Comparison of ENCODE assay signal across 9 cellular contexts in the genomic region with DNA sequence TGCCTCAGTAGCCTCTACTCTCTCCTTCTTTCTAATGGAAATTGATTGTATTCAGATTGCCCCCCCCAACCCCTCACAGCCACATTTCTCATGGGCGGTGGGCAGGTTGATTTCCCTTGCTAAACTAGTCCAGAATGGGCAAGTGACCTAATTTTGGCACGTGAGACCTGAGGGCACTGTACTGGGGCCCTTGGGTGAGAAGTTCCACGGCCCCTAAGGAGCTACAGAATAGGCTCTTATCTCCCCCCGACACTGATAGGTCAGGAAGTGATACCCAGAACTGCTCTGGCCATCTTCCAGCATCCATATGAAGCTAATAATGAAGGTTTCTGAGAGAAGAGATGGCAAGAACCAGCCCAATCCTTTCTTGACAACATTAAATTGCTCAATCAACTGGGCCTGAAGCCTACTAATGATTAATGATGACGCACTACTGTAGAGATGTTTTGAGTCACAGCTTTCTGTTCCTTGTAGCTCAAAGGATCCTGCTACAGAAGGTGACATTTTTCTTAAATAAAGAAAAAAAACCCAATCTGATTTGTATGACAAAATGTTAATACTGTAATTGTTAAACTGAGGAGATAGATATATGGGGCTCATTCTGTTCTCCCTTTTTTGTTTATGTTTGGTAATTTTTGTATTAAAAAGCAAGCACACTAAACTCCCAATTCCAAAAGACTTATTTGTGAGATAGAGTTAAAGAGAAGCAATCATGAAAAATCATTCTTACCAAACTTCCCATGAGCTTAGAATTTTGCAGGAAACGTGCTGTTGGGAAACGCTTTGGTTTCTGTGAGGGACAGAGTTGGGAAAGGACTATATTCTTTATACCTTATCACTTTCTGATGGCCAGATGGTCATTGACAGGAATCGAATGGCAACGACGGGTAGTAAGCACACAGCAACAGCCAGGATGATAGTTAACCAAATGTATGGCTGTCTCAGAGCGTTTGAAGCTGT. TPM values are rescaled to one million over a fixed set of nuclear protein-coding genes. Genes with fewer than 3 reads are reported as not detected.
A peak's percentile ranks its signal among the peaks of the same experiment; 100 is the strongest.
DNase-seq lines count a peak whose midpoint lies in the region; ATAC-seq and TF ChIP-seq lines count a peak whose summit lies in the region.
"Had no signal": no experiment of that assay in that cellular context is flagged by ENCODE, and none has a peak within 500 bp of the region (broad histone marks: within the 10 kb centered on the region; RNA-seq: fewer than 3 reads in every experiment).

No MANE protein-coding gene starts in this region.

- H3K4me3 Mint-ChIP-seq in activated CD8-positive, alpha-beta T cell treated with anti-CD3 and anti-CD28 coated beads for 36 hours, result no peak overlapping the region
- H3K4me3 Mint-ChIP-seq in activated CD8-positive, alpha-beta T cell treated with anti-CD3 and anti-CD28 coated beads, Interleukin-2, amount 10 ng/mL, durations not matched to agents 7 days and 5 days, result no peak overlapping the region

- H3K27me3 Mint-ChIP-seq in activated CD8-positive, alpha-beta T cell treated with anti-CD3 and anti-CD28 coated beads for 36 hours, result no peaks in the 10 kb centered on the region
- H3K27me3 Mint-ChIP-seq in activated CD8-positive, alpha-beta T cell treated with anti-CD3 and anti-CD28 coated beads, Interleukin-2, amount 10 ng/mL, durations not matched to agents 7 days and 5 days (ENCODE audit: low read depth), result no peaks in the 10 kb centered on the region

- peaks cover 0 to 16% (median 6%) of the 10 kb centered on the region in 5 donors for H3K4me1 ChIP-seq in subcutaneous abdominal adipose tissue (ENCODE audit: control insufficient read depth in 5 of 5, insufficient read depth in 5 of 5, low read length in 5 of 5)
- H3K4me1 ChIP-seq in transverse colon, result no peaks in the 10 kb centered on the region

- no peak for TF ChIP-seq POLR2A in transverse colon (IDR thresholded peaks at IDR 0.05)

- peaks cover 11% of the 10 kb centered on the region for H3K36me3 Mint-ChIP-seq in activated CD8-positive, alpha-beta T cell treated with anti-CD3 and anti-CD28 coated beads for 36 hours (ENCODE audit: low read depth)
- peaks cover 3% of the 10 kb centered on the region for H3K36me3 Mint-ChIP-seq in activated CD8-positive, alpha-beta T cell treated with anti-CD3 and anti-CD28 coated beads, Interleukin-2, amount 10 ng/mL, durations not matched to agents 7 days and 5 days (ENCODE audit: low read depth)

- H3K27ac ChIP-seq in subcutaneous abdominal adipose tissue (ENCODE audit: low read depth, low read length), result peak overlapping the region; percentile 21
- no peak overlapping the region for H3K27ac ChIP-seq in transverse colon

- CTCF ChIA-PET in activated CD8-positive, alpha-beta T cell treated with anti-CD3 and anti-CD28 coated beads for 36 hours (lab: Charles Lee), result no interaction called here
- CTCF ChIA-PET in activated CD8-positive, alpha-beta T cell treated with anti-CD3 and anti-CD28 coated beads, Interleukin-2, amount 10 ng/mL, durations not matched to agents 7 days and 5 days (lab: Charles Lee), result interaction anchor here (0.7 kb wide), 1 partner anchor 20 kb away, joined by 3 read pairs; no protein-coding TSS in a partner anchor

- H3K9ac ChIP-seq in subcutaneous abdominal adipose tissue (ENCODE audit: low read length in 5 of 5), result peak overlapping the region in 1 of 5 donors; percentile 12

- no peak overlapping the region for H3K27ac Mint-ChIP-seq in activated CD8-positive, alpha-beta T cell treated with anti-CD3 and anti-CD28 coated beads for 36 hours
- H3K27ac Mint-ChIP-seq in activated CD8-positive, alpha-beta T cell treated with anti-CD3 and anti-CD28 coated beads, Interleukin-2, amount 10 ng/mL, durations not matched to agents 7 days and 5 days, result no peak overlapping the region

- no peak for TF ChIP-seq EP300 in transverse colon (IDR thresholded peaks at IDR 0.05; ENCODE audit: low read depth)

- no peak for DNase-seq in activated CD8-positive, alpha-beta T cell treated with anti-CD3 and anti-CD28 coated beads for 36 hours
- no peak for DNase-seq in activated CD8-positive, alpha-beta T cell treated with anti-CD3 and anti-CD28 coated beads, Interleukin-2, amount 10 ng/mL, durations not matched to agents 7 days and 5 days
- DNase-seq in choroid plexus epithelial cell (ENCODE audit: low read depth) (peak; percentile 84), COR-L47 (lab: John Stamatoyannopoulos, UW) (no peak), COLO668 (lab: John Stamatoyannopoulos, UW; ENCODE audit: unreplicated experiment) (no peak), transverse colon (no peak)

- 83 to 86% methylated on average over 7 to 11 of the region's 11 CpGs for WGBS in transverse colon (ENCODE audit: low coverage in 1 of 2), 2 donors

- no peaks in the 10 kb centered on the region for H3K9me3 ChIP-seq in subcutaneous abdominal adipose tissue (ENCODE audit: control insufficient read depth in 5 of 5, low read length in 5 of 5)
- no peaks in the 10 kb centered on the region for H3K9me3 ChIP-seq in transverse colon

- H3K4me1 Mint-ChIP-seq in activated CD8-positive, alpha-beta T cell treated with anti-CD3 and anti-CD28 coated beads for 36 hours (ENCODE audit: low read depth), result peaks cover 20% of the 10 kb centered on the region
- no peaks in the 10 kb centered on the region for H3K4me1 Mint-ChIP-seq in activated CD8-positive, alpha-beta T cell treated with anti-CD3 and anti-CD28 coated beads, Interleukin-2, amount 10 ng/mL, durations not matched to agents 7 days and 5 days (ENCODE audit: low read depth)

- intact Hi-C loops in activated CD8-positive, alpha-beta T cell treated with anti-CD3 and anti-CD28 coated beads for 36 hours (cut with micrococcal nuclease), result no loop called here
- intact Hi-C loops in transverse colon (cut with DNase I; ENCODE audit: low total_unique reads), result no loop called here

- peak; percentile 56 for ATAC-seq in activated CD8-positive, alpha-beta T cell treated with anti-CD3 and anti-CD28 coated beads for 36 hours
- ATAC-seq in activated CD8-positive, alpha-beta T cell treated with anti-CD3 and anti-CD28 coated beads, Interleukin-2, amount 10 ng/mL, durations not matched to agents 7 days and 5 days, result no peak
- ATAC-seq in HG03175 (IDR thresholded peaks at IDR 0.05; ENCODE audit: unreplicated experiment), result peak; percentile 99

- no peak for TF ChIP-seq CTCF in activated CD8-positive, alpha-beta T cell treated with anti-CD3 and anti-CD28 coated beads for 36 hours (IDR thresholded peaks at IDR 0.05)
- TF ChIP-seq CTCF in choroid plexus epithelial cell (conservative IDR thresholded peaks at IDR 0.05; ENCODE audit: low read depth, low read length) (no peak), transverse colon (IDR thresholded peaks at IDR 0.05) (no peak)

- in situ Hi-C loops in transverse colon (cut with MboI; ENCODE audit: low pct_ligation_motif_present in 1 of 4, low pct_unique_long_range_greater_than_20kb in 1 of 4, low sequenced_read_pairs in 3 of 4), result loop anchor here in 1 of 4 donors (25.0 kb wide), 1 partner anchor 87 kb away; no protein-coding TSS in a partner anchor

- H3K4me3 ChIP-seq in choroid plexus epithelial cell (ENCODE audit: low read depth, low read length) (no peak overlapping the region), subcutaneous abdominal adipose tissue (ENCODE audit: low read depth in 1 of 5, low read length in 5 of 5) (no peak overlapping the region), transverse colon (no peak overlapping the region)
- H3K4me3 ChIP-seq: BLaER1 treated with 17β-estradiol and CSF1 and Interleukin-3, amounts not matched to agents 10 nM and 100 nM had no signal

- peaks cover under 1% of the 10 kb centered on the region for H3K9me3 Mint-ChIP-seq in activated CD8-positive, alpha-beta T cell treated with anti-CD3 and anti-CD28 coated beads for 36 hours
- H3K9me3 Mint-ChIP-seq in activated CD8-positive, alpha-beta T cell treated with anti-CD3 and anti-CD28 coated beads, Interleukin-2, amount 10 ng/mL, durations not matched to agents 7 days and 5 days (ENCODE audit: insufficient read depth), result peaks cover 1% of the 10 kb centered on the region

- H3K36me3 ChIP-seq in subcutaneous abdominal adipose tissue (ENCODE audit: control insufficient read depth in 5 of 5, insufficient read depth in 5 of 5, low read length in 5 of 5) (peaks cover 0 to 19% (median 13%) of the 10 kb centered on the region in 5 donors), transverse colon (peaks cover 0 to 38% (median 17%) of the 10 kb centered on the region in 4 donors)

- H3K27me3 ChIP-seq in subcutaneous abdominal adipose tissue (ENCODE audit: control insufficient read depth in 5 of 5, insufficient read depth in 4 of 5, low read length in 5 of 5), result no peaks in the 10 kb centered on the region
- H3K27me3 ChIP-seq in transverse colon, result no peaks in the 10 kb centered on the region
- H3K27me3 ChIP-seq: BLaER1 treated with 17β-estradiol and CSF1 and Interleukin-3, amounts not matched to agents 10 nM and 100 nM had no signal

- POLR2A ChIA-PET in activated CD8-positive, alpha-beta T cell treated with anti-CD3 and anti-CD28 coated beads for 36 hours (lab: Charles Lee), result no interaction called here
- POLR2A ChIA-PET in activated CD8-positive, alpha-beta T cell treated with anti-CD3 and anti-CD28 coated beads, Interleukin-2, amount 10 ng/mL, durations not matched to agents 7 days and 5 days (lab: Charles Lee), result no interaction called here

RNA-seq across cellular contexts. Expression of a gene that starts 28.2 kb away (rescaled TPM):
- 100 to 1,000 TPM; 106 to 109 TPM for total RNA-seq in activated CD8-positive, alpha-beta T cell treated with anti-CD3 and anti-CD28 coated beads for 36 hours
- total RNA-seq in activated CD8-positive, alpha-beta T cell treated with anti-CD3 and anti-CD28 coated beads, Interleukin-2, amount 10 ng/mL, durations not matched to agents 7 days and 5 days, result 10 to 100 TPM; 87.1 to 89.1 TPM
- total RNA-seq in transverse colon, result 100 to 1,000 TPM in 2 of 4 donors, 10 to 100 TPM in 2; 80.8 to 186 (median 129) TPM
